In genomic region chr18:21740474-21740723, GRCh38 we compare ENCODE assay signal across 8 cellular contexts. TPM values are rescaled to one million over a fixed set of nuclear protein-coding genes. Genes with fewer than 3 reads are reported as not detected.
DNase-seq lines count a peak whose midpoint lies in the region; ATAC-seq and TF ChIP-seq lines count a peak whose summit lies in the region.

No MANE protein-coding gene starts in this region.

- H3K27me3 ChIP-seq in body of pancreas: no peaks in the 10 kb centered on the region

- peaks cover 31 to 45% of the 10 kb centered on the region in 2 donors for H3K4me1 Mint-ChIP-seq in immature natural killer cell

- peak; percentile 93 for DNase-seq in ACHN
- DNase-seq in RWPE1 (ENCODE audit: low spot score): no peak
- DNase-seq in body of pancreas: peak in 3 of 4 donors; percentile 98 to 99 (median 99)
- DNase-seq in immature natural killer cell: no peak
- DNase-seq in stimulated activated CD4-positive, alpha-beta T cell treated with anti-CD3 and anti-CD28 coated beads, Interleukin-1b, Interleukin-23, amount 100 ng/mL, for 1 hour (ENCODE audit: low read depth in 2 of 2): peak; percentile 96 to 97
- no peak for DNase-seq in DMS53 (lab: John Stamatoyannopoulos, UW)

- H3K4me3 Mint-ChIP-seq in immature natural killer cell: peak overlapping the region; percentile 92 to 97 (median 95)

- in situ Hi-C loops in ACHN (cut with HindIII; ENCODE audit: low pct_ligation_motif_present, low pct_unique_long_range_greater_than_20kb, low sequenced_read_pairs): no loop called here

- no peak overlapping the region for H3K4me3 ChIP-seq in body of pancreas

- POLR2A ChIA-PET in RWPE1 (lab: Yijun Ruan, JAX; ENCODE audit: low non-redundant PET): no interaction called here

- H3K27ac Mint-ChIP-seq in immature natural killer cell: peak overlapping the region; percentile 84 to 98 (median 96)

- no peak for TF ChIP-seq POLR2A in body of pancreas (IDR thresholded peaks at IDR 0.05)

- peaks cover 0 to 2% (median 0%) of the 10 kb centered on the region in 6 donors for H3K9me3 Mint-ChIP-seq in immature natural killer cell

- ATAC-seq in GM18858 (IDR thresholded peaks at IDR 0.05; ENCODE audit: unreplicated experiment): peak; percentile 92
- peak; percentile 90 for ATAC-seq in HG03060 (IDR thresholded peaks at IDR 0.05; ENCODE audit: low read depth, unreplicated experiment)
- peak; percentile 98 for ATAC-seq in body of pancreas

- H3K27me3 Mint-ChIP-seq in immature natural killer cell (ENCODE audit: low read depth in 3 of 3): peaks cover 3 to 23% (median 14%) of the 10 kb centered on the region in 3 donors

- peak overlapping the region; percentile 97 for H3K27ac ChIP-seq in RWPE1
- peak overlapping the region in 3 of 4 donors; percentile 95 to 98 (median 97) for H3K27ac ChIP-seq in body of pancreas

- H3K36me3 ChIP-seq in body of pancreas (replicated peaks in 1 of 2; ENCODE audit: insufficient read depth in 1 of 2, low read depth in 2 of 2): no peaks in the 10 kb centered on the region

- TF ChIP-seq CTCF in RWPE1 (conservative IDR thresholded peaks at IDR 0.05; ENCODE audit: low read depth) (no peak), body of pancreas (IDR thresholded peaks at IDR 0.05) (no peak)

- peaks cover 0 to 4% (median 3%) of the 10 kb centered on the region in 3 donors for H3K36me3 Mint-ChIP-seq in immature natural killer cell

- CTCF ChIA-PET in RWPE1 (lab: Yijun Ruan, JAX): no interaction called here

- 0% methylated on average over 11 to 14 of the region's 14 CpGs for WGBS in body of pancreas, 2 donors

- no peaks in the 10 kb centered on the region for H3K9me3 ChIP-seq in body of pancreas

- intact Hi-C loops in body of pancreas (cut with DNase I): no loop called here

- peaks cover 20% of the 10 kb centered on the region for H3K4me1 ChIP-seq in body of pancreas

RNA-seq across cellular contexts. Expression of gene MIB1, which starts 0.2 kb away (rescaled TPM):
- 10 to 100 TPM; 13.8 to 18.7 TPM for total RNA-seq in body of pancreas
- polyA plus RNA-seq in immature natural killer cell: 1 to 10 TPM; 1.9 to 6.4 (median 5.0) TPM

RNA-seq across cellular contexts. Expression of gene ABHD3, which starts 35.8 kb away (rescaled TPM):
- total RNA-seq in body of pancreas: 10 to 100 TPM in 1 of 2 donors, 1 to 10 TPM in 1; 1.6 to 19.2 TPM
- 10 to 100 TPM; 24.4 to 31.2 (median 29.8) TPM for polyA plus RNA-seq in immature natural killer cell

Comparison
In these comparisons a context has a peak if more than half of its experiments do, and no peak if none do; other contexts are left out.
1. DNase-seq: peak in ACHN (single experiment), body of pancreas (3 of 4) and stimulated activated CD4-positive, alpha-beta T cell treated with anti-CD3 and anti-CD28 coated beads, Interleukin-1b, Interleukin-23, amount 100 ng/mL, for 1 hour (2 of 2); none in RWPE1 (single experiment), immature natural killer cell (0 of 3) and DMS53 (single experiment).
2. Peak in every context shown above with its lines, with median percentiles within 50 percentile points of each other: ATAC-seq.